12 cellular contexts compared by ENCODE assay signal in the genomic region with DNA sequence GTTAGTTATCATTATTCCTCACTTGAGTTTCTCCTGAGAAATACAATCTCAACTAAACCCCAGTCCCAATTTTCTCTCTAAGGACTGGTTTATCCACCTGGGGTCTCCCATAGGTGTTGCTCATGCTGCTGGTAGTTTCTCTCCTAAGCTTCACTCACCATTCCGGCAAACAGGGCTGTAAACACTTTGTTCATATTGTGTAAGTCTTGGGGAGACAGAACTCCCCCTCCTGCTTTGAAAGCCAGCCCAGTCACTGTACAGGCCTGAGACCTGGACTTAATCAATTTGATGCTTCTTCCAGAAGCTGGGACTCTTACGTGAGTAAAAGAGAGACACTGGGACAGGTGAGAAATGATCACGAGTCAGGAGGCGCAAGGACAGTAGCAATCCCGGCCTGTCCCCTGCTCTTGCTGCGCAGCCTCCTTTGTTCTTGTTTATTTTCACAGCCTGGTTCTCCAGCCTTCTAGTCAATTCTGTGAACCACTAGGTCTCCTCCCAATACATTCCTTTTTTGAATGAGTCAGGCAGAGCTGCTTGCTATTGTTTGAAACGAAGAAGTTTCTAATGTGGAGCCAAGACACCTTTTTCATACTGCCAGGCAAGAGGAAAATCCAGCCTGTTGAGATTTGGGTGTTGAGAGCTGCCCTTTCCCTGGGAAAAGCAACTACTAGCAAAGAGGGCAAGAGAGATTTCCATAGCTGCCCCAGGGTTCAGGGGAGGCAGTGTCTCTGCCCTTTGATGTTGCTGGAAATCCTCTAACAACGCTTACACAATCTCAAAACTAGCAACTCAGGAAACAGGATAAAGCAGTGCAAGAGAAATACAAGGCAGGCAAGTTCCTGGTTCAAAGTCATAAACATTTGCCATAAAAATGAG. TPM values are rescaled to one million over a fixed set of nuclear protein-coding genes. Genes with fewer than 3 reads are reported as not detected.
DNase-seq lines count a peak whose midpoint lies in the region; ATAC-seq and TF ChIP-seq lines count a peak whose summit lies in the region.
"Had no signal": no experiment of that assay in that cellular context is flagged by ENCODE, and none has a peak within 500 bp of the region (broad histone marks: within the 10 kb centered on the region; RNA-seq: fewer than 3 reads in every experiment).

No MANE protein-coding gene starts in this region.

- H3K4me1 ChIP-seq in SK-N-SH (ENCODE audit: control insufficient read depth in 1 of 2, insufficient read depth in 2 of 2, low read depth in 1 of 2, low read length in 1 of 2) = no peaks in the 10 kb centered on the region; a peak in 2 of 4 replicates
- peaks cover 13% of the 10 kb centered on the region for H3K4me1 ChIP-seq in fibroblast of lung (ENCODE audit: control insufficient read depth, extremely low read depth, insufficient read depth, low read length)
- H3K4me1 ChIP-seq in neuronal stem cell (ENCODE audit: control insufficient read depth in 2 of 2, insufficient read depth in 1 of 2, low read depth in 1 of 2, low read length in 2 of 2) = peaks cover 0 to 6% of the 10 kb centered on the region in 2 donors
- H3K4me1 ChIP-seq in adrenal gland (replicated peaks in 1 of 2) = no peaks in the 10 kb centered on the region

- H2AFZ ChIP-seq in SK-N-SH (ENCODE audit: low read depth) = peak overlapping the region; percentile 71; the same call in 1 of the 2 replicates
- H2AFZ ChIP-seq in fibroblast of lung (ENCODE audit: low read length) = peak overlapping the region; percentile 74
- peak overlapping the region; percentile 35 for H2AFZ ChIP-seq in neuronal stem cell (ENCODE audit: low read length)

- H3K27ac Mint-ChIP-seq in nephron progenitor cell = no peak overlapping the region
- H3K27ac Mint-ChIP-seq: activated CD8-positive, alpha-beta memory T cell treated with anti-CD3 and anti-CD28 coated beads, Interleukin-2, amount 10 ng/mL, durations not matched to agents 7 days and 5 days; CD4-positive, alpha-beta T cell had no signal

- no peaks in the 10 kb centered on the region for H3K27me3 Mint-ChIP-seq in nephron progenitor cell (ENCODE audit: low read depth, poor library complexity)
- H3K27me3 Mint-ChIP-seq: activated CD8-positive, alpha-beta memory T cell treated with anti-CD3 and anti-CD28 coated beads, Interleukin-2, amount 10 ng/mL, durations not matched to agents 7 days and 5 days; CD4-positive, alpha-beta T cell had no signal

- no peaks in the 10 kb centered on the region for H3K79me1 ChIP-seq in neuronal stem cell (ENCODE audit: low read depth, low read length)

- no peak overlapping the region for H2BK12ac ChIP-seq in neuronal stem cell (ENCODE audit: low read length)

- no peaks in the 10 kb centered on the region for H3K79me2 ChIP-seq in SK-N-SH (ENCODE audit: insufficient read depth)
- H3K79me2 ChIP-seq in fibroblast of lung (ENCODE audit: control insufficient read depth, insufficient read depth, low read length) = no peaks in the 10 kb centered on the region

- no peak overlapping the region for H2AK5ac ChIP-seq in neuronal stem cell (ENCODE audit: low read depth, low read length)

- H3K27me3 ChIP-seq in SK-N-SH (ENCODE audit: insufficient read depth) = no peaks in the 10 kb centered on the region
- H3K27me3 ChIP-seq in fibroblast of lung (ENCODE audit: control insufficient read depth, insufficient read depth, low read length) = no peaks in the 10 kb centered on the region
- H3K27me3 ChIP-seq in neuronal stem cell (ENCODE audit: control insufficient read depth in 3 of 3, insufficient read depth in 3 of 3, low read depth in 1 of 3, low read length in 3 of 3) = peaks cover 0 to 40% (median 0%) of the 10 kb centered on the region in 3 experiments
- no peaks in the 10 kb centered on the region for H3K27me3 ChIP-seq in adrenal gland

- H4K8ac ChIP-seq in neuronal stem cell (ENCODE audit: low read depth, low read length) = no peak overlapping the region

- peak; percentile 50 for DNase-seq in AG09309 (ENCODE audit: low read depth)
- DNase-seq in SK-N-SH = no peak
- DNase-seq in fibroblast of lung (ENCODE audit: low read depth in 2 of 2) = peak; percentile 68 to 88
- DNase-seq in neuronal stem cell (ENCODE audit: low spot score) = no peak
- DNase-seq in adrenal gland = no peak
- DNase-seq in D341Med (ENCODE audit: low spot score) = no peak
- no peak for DNase-seq in nephron progenitor cell
- DNase-seq: activated CD8-positive, alpha-beta memory T cell treated with anti-CD3 and anti-CD28 coated beads, Interleukin-2, amount 10 ng/mL, durations not matched to agents 7 days and 5 days; CD4-positive, alpha-beta T cell; erythroblast; stimulated activated naive CD4-positive, alpha-beta T cell had no signal

- H3K9me3 ChIP-seq in SK-N-SH = no peaks in the 10 kb centered on the region
- no peaks in the 10 kb centered on the region for H3K9me3 ChIP-seq in fibroblast of lung (ENCODE audit: control insufficient read depth, insufficient read depth, low read depth, low read length)
- H3K9me3 ChIP-seq in neuronal stem cell (replicated peaks in 1 of 2; ENCODE audit: control insufficient read depth in 2 of 2, insufficient read depth in 1 of 2, low read depth in 1 of 2, low read length in 2 of 2) = no peaks in the 10 kb centered on the region
- no peaks in the 10 kb centered on the region for H3K9me3 ChIP-seq in adrenal gland (replicated peaks in 1 of 3)

- H3K4me2 ChIP-seq in SK-N-SH = no peak overlapping the region
- H3K4me2 ChIP-seq in fibroblast of lung (ENCODE audit: extremely low read depth, insufficient read depth, low read length) = peak overlapping the region; percentile 39
- no peak overlapping the region for H3K4me2 ChIP-seq in neuronal stem cell (ENCODE audit: insufficient read depth, low read length, poor library complexity, severe bottlenecking)

- H3K27ac ChIP-seq in SK-N-SH (ENCODE audit: low read depth in 2 of 2, low read length in 1 of 2) (no peak overlapping the region; a peak in 1 of 4 replicates), fibroblast of lung (ENCODE audit: insufficient read depth, low read length) (peak overlapping the region; percentile 22), neuronal stem cell (replicated peaks; ENCODE audit: low read length) (no peak overlapping the region), adrenal gland (peak overlapping the region in 1 of 5 donors; percentile 12)

- CTCF ChIA-PET in SK-N-SH (lab: Yijun Ruan, JAX) = interaction anchor here (1.4 to 2.3 kb wide), 2 partner anchors 9 to 20 kb away, joined by 6 to 9 read pairs; partner anchors contain the start of gene SHROOM1

- no peaks in the 10 kb centered on the region for H4K20me1 ChIP-seq in SK-N-SH (ENCODE audit: insufficient read depth)
- H4K20me1 ChIP-seq in fibroblast of lung (ENCODE audit: control insufficient read depth, extremely low read depth, insufficient read depth, low read length) = no peaks in the 10 kb centered on the region

- H3K4me1 Mint-ChIP-seq in nephron progenitor cell = peaks cover 33% of the 10 kb centered on the region

- H3K4ac ChIP-seq in neuronal stem cell (ENCODE audit: low read length) = no peak overlapping the region

- no peak overlapping the region for H2BK15ac ChIP-seq in neuronal stem cell (ENCODE audit: low read length)

- no peaks in the 10 kb centered on the region for H3F3A ChIP-seq in SK-N-SH (replicated peaks; ENCODE audit: insufficient read depth)

- H4K91ac ChIP-seq in neuronal stem cell (ENCODE audit: low read depth, low read length, poor library complexity) = no peak overlapping the region

- no peak for TF ChIP-seq POLR2A in adrenal gland (IDR thresholded peaks at IDR 0.05)

- no peaks in the 10 kb centered on the region for H3K36me3 Mint-ChIP-seq in nephron progenitor cell (ENCODE audit: low read depth)
- H3K36me3 Mint-ChIP-seq: activated CD8-positive, alpha-beta memory T cell treated with anti-CD3 and anti-CD28 coated beads, Interleukin-2, amount 10 ng/mL, durations not matched to agents 7 days and 5 days had no signal

- no peak overlapping the region for H2BK5ac ChIP-seq in neuronal stem cell (ENCODE audit: low read length)

- no peak overlapping the region for H3K18ac ChIP-seq in neuronal stem cell (ENCODE audit: low read length)

- H2BK120ac ChIP-seq in neuronal stem cell (ENCODE audit: low read depth, low read length) = no peak overlapping the region

- POLR2A ChIA-PET in SK-N-SH (lab: Yijun Ruan, JAX) = no interaction called here

- TF ChIP-seq RAD21 in SK-N-SH (IDR thresholded peaks at IDR 0.05; ENCODE audit: low read length) = no peak

- intact Hi-C loops in adrenal gland (cut with DNase I) = no loop called here

- TF ChIP-seq EP300 in SK-N-SH (IDR thresholded peaks at IDR 0.05; ENCODE audit: borderline replicate concordance in 1 of 2, low read depth in 1 of 2, low read length in 1 of 2) = no peak

- H3K14ac ChIP-seq in neuronal stem cell (ENCODE audit: low read length) = no peak overlapping the region

- no peak overlapping the region for H3K23ac ChIP-seq in neuronal stem cell (ENCODE audit: low read depth, low read length, poor library complexity)

- no peaks in the 10 kb centered on the region for H3K9me3 Mint-ChIP-seq in nephron progenitor cell
- H3K9me3 Mint-ChIP-seq: CD4-positive, alpha-beta T cell had no signal

- no peaks in the 10 kb centered on the region for H3K9me2 ChIP-seq in SK-N-SH

- H3K36me3 ChIP-seq in SK-N-SH (replicated peaks in 1 of 2; ENCODE audit: control insufficient read depth in 1 of 2, insufficient read depth in 2 of 2, low read length in 1 of 2) = no peaks in the 10 kb centered on the region
- no peaks in the 10 kb centered on the region for H3K36me3 ChIP-seq in fibroblast of lung (ENCODE audit: control insufficient read depth, insufficient read depth, low read length)
- no peaks in the 10 kb centered on the region for H3K36me3 ChIP-seq in neuronal stem cell (replicated peaks in 1 of 2; ENCODE audit: control insufficient read depth in 2 of 2, insufficient read depth in 2 of 2, low read length in 2 of 2)
- no peaks in the 10 kb centered on the region for H3K36me3 ChIP-seq in adrenal gland (replicated peaks in 1 of 2)

- no peak overlapping the region for H3K4me3 Mint-ChIP-seq in nephron progenitor cell
- H3K4me3 Mint-ChIP-seq: activated CD8-positive, alpha-beta memory T cell treated with anti-CD3 and anti-CD28 coated beads, Interleukin-2, amount 10 ng/mL, durations not matched to agents 7 days and 5 days; CD4-positive, alpha-beta T cell had no signal

- H3K4me3 ChIP-seq in AG09309 (ENCODE audit: control insufficient read depth, low read depth, low read length) (no peak overlapping the region), SK-N-SH (ENCODE audit: low read depth in 2 of 2, low read length in 1 of 2) (no peak overlapping the region), fibroblast of lung (replicated peaks in 1 of 4; ENCODE audit: control extremely low read depth in 1 of 4, insufficient read depth in 1 of 4, low read depth in 3 of 4, low read length in 4 of 4) (no peak overlapping the region), neuronal stem cell (ENCODE audit: low read length in 2 of 2) (no peak overlapping the region), adrenal gland (no peak overlapping the region)

- ATAC-seq in HG03045 (IDR thresholded peaks at IDR 0.05; ENCODE audit: unreplicated experiment) = no peak
- ATAC-seq: activated CD8-positive, alpha-beta memory T cell treated with anti-CD3 and anti-CD28 coated beads, Interleukin-2, amount 10 ng/mL, durations not matched to agents 7 days and 5 days had no signal

- H3K9ac ChIP-seq in SK-N-SH (no peak overlapping the region), fibroblast of lung (ENCODE audit: insufficient read depth, low read length) (no peak overlapping the region), neuronal stem cell (ENCODE audit: low read depth, low read length, poor library complexity) (no peak overlapping the region)

- WGBS in SK-N-SH (ENCODE audit: low lambda C conversion rate) = 87% methylated on average over 8 of the region's 8 CpGs
- WGBS in neuronal stem cell (ENCODE audit: extremely low coverage in 2 of 2, insufficient read length in 2 of 2, insufficient replicate concordance in 1 of 2), 2 donors = no CpG with 5 or more reads among the region's 8 CpGs
- 80 to 84% (median 81%) methylated on average over 8 of the region's 8 CpGs for WGBS in adrenal gland, 4 donors

- TF ChIP-seq CTCF in AG09309 (IDR thresholded peaks at IDR 0.05; ENCODE audit: control insufficient read depth, insufficient read depth, low read depth, low read length, missing control alignments) (no peak), SK-N-SH (IDR thresholded peaks at IDR 0.05) (no peak), fibroblast of lung (conservative IDR thresholded peaks at IDR 0.05 in 1 of 2, IDR thresholded peaks at IDR 0.05 in 1 of 2; ENCODE audit: low read depth in 1 of 2, low read length in 2 of 2) (no peak), adrenal gland (IDR thresholded peaks at IDR 0.05) (no peak), nephron progenitor cell (IDR thresholded peaks at IDR 0.05) (no peak)

RNA-seq across cellular contexts. Expression of gene SHROOM1, which starts 9.2 kb away (rescaled TPM):
- polyA plus RNA-seq in SK-N-SH (2012; rRNA removed) (3.8 and 4.8 TPM in 2 replicates), fibroblast of lung (2.9 and 6.2 TPM in 2 replicates), adrenal gland (10 to 100 TPM in 1 of 3 donors, 1 to 10 TPM in 2; 1.3 to 18.3 (median 6.7) TPM)
- polyA plus RNA-seq in SK-N-SH (2012; cell fraction: cytosol; rRNA removed) = 1.5 and 2.9 TPM in 2 replicates
- 11.3 and 13.4 TPM in 2 replicates for polyA plus RNA-seq in SK-N-SH (2012; cell fraction: nucleus; rRNA removed)
- total RNA-seq in fibroblast of lung (4.1 and 6.1 TPM in 2 replicates), adrenal gland (10 to 100 TPM in 1 of 8 donors, 1 to 10 TPM in 7; 3.1 to 10.3 (median 5.3) TPM)
- 5.4 and 6.7 TPM in 2 replicates for polyA plus RNA-seq in fibroblast of lung (2012)
- polyA minus RNA-seq in fibroblast of lung (ENCODE audit: low replicate concordance) = 4.2 and 6.3 TPM in 2 replicates
- polyA plus RNA-seq in neuronal stem cell (2013, experiment 1 of 2) = 1.7 TPM
- 1.8 TPM for polyA plus RNA-seq in neuronal stem cell (2013, experiment 2 of 2)

RNA-seq across cellular contexts. Expression of gene SOWAHA, which starts 26.6 kb away (rescaled TPM):
- 0.23 and 0.30 TPM in 2 replicates for polyA plus RNA-seq in SK-N-SH (2012; rRNA removed)
- 0.22 and 0.25 TPM in 2 replicates for polyA plus RNA-seq in SK-N-SH (2012; cell fraction: cytosol; rRNA removed)
- 0.11 and 0.14 TPM in 2 replicates for polyA plus RNA-seq in SK-N-SH (2012; cell fraction: nucleus; rRNA removed)
- total RNA-seq in fibroblast of lung = 0.17 and 0.26 TPM in 2 replicates
- polyA plus RNA-seq in fibroblast of lung = 0.02 and 0.03 TPM in 2 replicates
- polyA plus RNA-seq in fibroblast of lung (2012) = not detected in 2 replicates
- not detected in 2 replicates for polyA minus RNA-seq in fibroblast of lung (ENCODE audit: low replicate concordance)
- polyA plus RNA-seq in neuronal stem cell (2013, experiment 1 of 2) = 0.03 TPM
- 0.01 TPM for polyA plus RNA-seq in neuronal stem cell (2013, experiment 2 of 2)
- 1 to 10 TPM in 2 of 8 donors, under 1 TPM in 3, not detected in 3; 0.16 to 1.8 (median 0.88) TPM for total RNA-seq in adrenal gland
- polyA plus RNA-seq in adrenal gland = under 1 TPM; 0.17 to 0.90 (median 0.40) TPM
- total RNA-seq: CD4-positive, alpha-beta T cell had no signal

RNA-seq across cellular contexts. Expression of gene GDF9, which starts 26.6 kb away (rescaled TPM):
- polyA plus RNA-seq in SK-N-SH (2012; rRNA removed) (0.82 and 1.2 TPM in 2 replicates), fibroblast of lung (0.07 and 0.11 TPM in 2 replicates), adrenal gland (1 to 10 TPM in 2 of 3 donors, under 1 TPM in 1; 0.88 to 1.0 (median 1.0) TPM)
- polyA plus RNA-seq in SK-N-SH (2012; cell fraction: cytosol; rRNA removed) = 0.53 and 0.59 TPM in 2 replicates
- 1.2 and 1.8 TPM in 2 replicates for polyA plus RNA-seq in SK-N-SH (2012; cell fraction: nucleus; rRNA removed)
- total RNA-seq in fibroblast of lung (under 0.01 and 0.17 TPM in 2 replicates), adrenal gland (1 to 10 TPM in 2 of 8 donors, under 1 TPM in 6; 0.41 to 1.4 (median 0.62) TPM)
- polyA plus RNA-seq in fibroblast of lung (2012) = 0.05 TPM in 1 of 2 replicates, not detected in the other
- polyA minus RNA-seq in fibroblast of lung (ENCODE audit: low replicate concordance) = not detected in 2 replicates
- polyA plus RNA-seq in neuronal stem cell (2013, experiment 1 of 2) = 0.13 TPM
- 0.26 TPM for polyA plus RNA-seq in neuronal stem cell (2013, experiment 2 of 2)

RNA-seq across cellular contexts. Expression of gene UQCRQ, which starts 26.8 kb away (rescaled TPM):
- 510 and 694 TPM in 2 replicates for polyA plus RNA-seq in SK-N-SH (2012; rRNA removed)
- 502 and 579 TPM in 2 replicates for polyA plus RNA-seq in SK-N-SH (2012; cell fraction: cytosol; rRNA removed)
- polyA plus RNA-seq in SK-N-SH (2012; cell fraction: nucleus; rRNA removed) = 235 and 349 TPM in 2 replicates
- 112 and 113 TPM in 2 replicates for total RNA-seq in fibroblast of lung
- 157 and 200 TPM in 2 replicates for polyA plus RNA-seq in fibroblast of lung
- polyA plus RNA-seq in fibroblast of lung (2012) = 571 and 577 TPM in 2 replicates
- 28.9 and 46.4 TPM in 2 replicates for polyA minus RNA-seq in fibroblast of lung (ENCODE audit: low replicate concordance)
- 300 TPM for polyA plus RNA-seq in neuronal stem cell (2013, experiment 1 of 2)
- polyA plus RNA-seq in neuronal stem cell (2013, experiment 2 of 2) = 323 TPM
- 100 to 1,000 TPM; 141 to 801 (median 429) TPM for total RNA-seq in adrenal gland
- 100 to 1,000 TPM; 263 to 729 (median 538) TPM for polyA plus RNA-seq in adrenal gland

RNA-seq across cellular contexts. Expression of gene LEAP2, which starts 33.8 kb away (rescaled TPM):
- polyA plus RNA-seq in SK-N-SH (2012; rRNA removed) (0.63 and 0.64 TPM in 2 replicates), fibroblast of lung (0.30 and 0.50 TPM in 2 replicates), adrenal gland (1 to 10 TPM in 2 of 3 donors, under 1 TPM in 1; 0.57 to 3.1 (median 1.8) TPM)
- 0.19 and 0.22 TPM in 2 replicates for polyA plus RNA-seq in SK-N-SH (2012; cell fraction: cytosol; rRNA removed)
- 3.8 and 5.5 TPM in 2 replicates for polyA plus RNA-seq in SK-N-SH (2012; cell fraction: nucleus; rRNA removed)
- total RNA-seq in fibroblast of lung (0.26 and 0.33 TPM in 2 replicates), adrenal gland (1 to 10 TPM in 3 of 8 donors, under 1 TPM in 3, not detected in 2; 0.39 to 1.7 (median 1.1) TPM)
- polyA plus RNA-seq in fibroblast of lung (2012) = 0.24 and 0.29 TPM in 2 replicates
- polyA minus RNA-seq in fibroblast of lung (ENCODE audit: low replicate concordance) = not detected in 2 replicates
- polyA plus RNA-seq in neuronal stem cell (2013, experiment 1 of 2) = 2.0 TPM
- 2.2 TPM for polyA plus RNA-seq in neuronal stem cell (2013, experiment 2 of 2)

Comparison
In these comparisons a context has a peak if more than half of its experiments do, and no peak if none do; other contexts are left out.
1. DNase-seq: peak in AG09309 (single experiment) and fibroblast of lung (2 of 2); none in SK-N-SH (single experiment), neuronal stem cell (single experiment), adrenal gland (0 of 7), D341Med (single experiment) and nephron progenitor cell (single experiment).
2. Peak in every context shown above with its lines, with median percentiles within 50 percentile points of each other: H2AFZ ChIP-seq.